In the genomic region with DNA sequence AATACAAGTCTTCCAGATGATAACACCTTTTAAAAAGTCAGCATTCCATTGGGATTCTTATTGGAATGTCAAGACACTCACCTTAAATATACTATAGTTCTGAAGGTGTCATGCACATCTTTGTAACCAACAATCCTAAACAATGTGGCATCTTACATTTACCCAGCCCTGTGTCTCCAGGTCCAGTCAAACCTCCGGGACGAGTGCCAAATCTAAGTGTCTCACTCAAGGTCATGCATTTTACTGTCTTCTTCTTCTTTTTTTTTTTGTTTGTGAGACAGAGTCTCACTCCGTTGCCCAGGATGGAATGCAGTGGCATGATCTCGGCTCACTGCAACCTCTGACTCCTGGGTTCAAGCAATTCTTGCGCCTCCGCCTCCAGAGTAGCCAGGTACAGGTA, we compare ENCODE assay signal across 18 cellular contexts.
"Had no signal": no experiment of that assay in that cellular context is flagged by ENCODE, and none has a peak within 500 bp of the region (broad histone marks: within the 10 kb centered on the region; RNA-seq: fewer than 3 reads in every experiment).

No MANE protein-coding gene starts in this region.

- H3K4me3 ChIP-seq: dorsolateral prefrontal cortex, hepatocyte, mucosa of descending colon, sigmoid colon, skin epidermis, thoracic aorta, transverse colon had no signal

- H3K9me3 ChIP-seq: thoracic aorta, transverse colon had no signal

- H3K36me3 ChIP-seq: sigmoid colon, thoracic aorta, transverse colon had no signal

- H3K27ac ChIP-seq: dorsolateral prefrontal cortex, hepatocyte, sigmoid colon, skin epidermis, thoracic aorta, transverse colon had no signal

- H3K4me1 ChIP-seq: sigmoid colon, transverse colon had no signal

- DNase-seq: cortex of kidney; dorsolateral prefrontal cortex; effector CD8-positive, alpha-beta T cell; foreskin melanocyte; head of caudate nucleus; kidney glomerular epithelial cell; mucosa of descending colon; naive thymus-derived CD8-positive, alpha-beta T cell; posterior cingulate gyrus; sigmoid colon; stimulated activated CD4-positive, alpha-beta T cell treated with anti-CD3 and anti-CD28 coated beads, Interleukin-2, amount 100 ng/mL, for 24 hours; stimulated activated CD4-positive, alpha-beta T cell treated with anti-CD3 and anti-CD28 coated beads, Interleukin-4, amount 100 ng/mL, for 4 hours; stimulated activated naive B cell treated with anti-CD40 and anti-IgM and Interleukin-4, amounts not matched to agents 10 μg/mL and 1 μg/mL and 100 μg/mL, for 72 hours; stimulated activated naive CD8-positive, alpha-beta T cell treated with anti-CD3 and anti-CD28 coated beads, Interleukin-15, amount 100 ng/mL, for 72 hours; transverse colon had no signal

- H3K27me3 ChIP-seq: dorsolateral prefrontal cortex, hepatocyte, sigmoid colon, transverse colon had no signal
